In genomic region chr6:26613201-26613600, GRCh38 we compare ENCODE assay signal across 1 cellular context.
TF ChIP-seq lines count a peak whose summit lies in the region.

No MANE protein-coding gene starts in this region.

TF ChIP-seq in SK-N-SH, 30 proteins besides CTCF, POLR2A, EP300 and RAD21:
- TF ChIP-seq IRF3 (IDR thresholded peaks at IDR 0.05; ENCODE audit: low read depth, low read length): no peak
- TF ChIP-seq YY1 (IDR thresholded peaks at IDR 0.05; ENCODE audit: low read depth): no peak
- no peak for TF ChIP-seq RXRA (IDR thresholded peaks at IDR 0.05; ENCODE audit: borderline replicate concordance, low read depth)
- no peak for TF ChIP-seq GABPA (IDR thresholded peaks at IDR 0.05; ENCODE audit: low read depth)
